9 cellular contexts compared by ENCODE assay signal in genomic region chr3:34016925-34017592, GRCh38.
DNase-seq lines count a peak whose midpoint lies in the region; ATAC-seq and TF ChIP-seq lines count a peak whose summit lies in the region.
"Had no signal": no experiment of that assay in that cellular context is flagged by ENCODE, and none has a peak within 500 bp of the region (broad histone marks: within the 10 kb centered on the region; RNA-seq: fewer than 3 reads in every experiment).

No MANE protein-coding gene starts in this region.

- no peaks in the 10 kb centered on the region for H3K9me3 ChIP-seq in neutrophil

- DNase-seq in activated gamma-delta T cell treated with Interleukin-2 at 50 U/mL for 16 hours, result peak; percentile 13
- DNase-seq in activated gamma-delta T cell (lab: John Stamatoyannopoulos, UW), result no peak
- peak; percentile 66 for DNase-seq in SIG-M5 treated with dmso at 0.1 percent for 504 hours (lab: John Stamatoyannopoulos, UW; ENCODE audit: unreplicated experiment)
- DNase-seq in activated effector memory CD4-positive, alpha-beta T cell treated with anti-CD3 and anti-CD28 coated beads, Interleukin-2, amount 50 U/mL, for 16 hours, result no peak
- no peak for DNase-seq in CD1c-positive myeloid dendritic cell (ENCODE audit: extremely low spot score)
- DNase-seq: effector memory CD4-positive, alpha-beta T cell had no signal

- H3K36me3 ChIP-seq in neutrophil, result no peaks in the 10 kb centered on the region

- ATAC-seq in HG03066 (IDR thresholded peaks at IDR 0.05; ENCODE audit: low read depth, unreplicated experiment) (peak; percentile 49), GM19035 (IDR thresholded peaks at IDR 0.05; ENCODE audit: unreplicated experiment) (no peak)

- H3K4me1 ChIP-seq in neutrophil (ENCODE audit: control insufficient read depth in 1 of 2, insufficient read depth in 1 of 2, low read depth in 1 of 2, low read length in 1 of 2), result peaks cover 17 to 22% of the 10 kb centered on the region in 2 experiments

- H3K27ac ChIP-seq in neutrophil, result peak overlapping the region; percentile 2

- H3K4me3 ChIP-seq in neutrophil (ENCODE audit: low read depth in 1 of 2, low read length in 1 of 2), result no peak overlapping the region

- no peaks in the 10 kb centered on the region for H3K27me3 ChIP-seq in neutrophil

- no peak for TF ChIP-seq CTCF in neutrophil (IDR thresholded peaks at IDR 0.05)

Comparison
In these comparisons a context has a peak if more than half of its experiments do, and no peak if none do; other contexts are left out.
1. DNase-seq: peak in activated gamma-delta T cell treated with Interleukin-2 at 50 U/mL for 16 hours (single experiment) and SIG-M5 treated with dmso at 0.1 percent for 504 hours (single experiment); none in activated gamma-delta T cell (single experiment), activated effector memory CD4-positive, alpha-beta T cell treated with anti-CD3 and anti-CD28 coated beads, Interleukin-2, amount 50 U/mL, for 16 hours (single experiment) and CD1c-positive myeloid dendritic cell (single experiment).